ENCODE assay signal across 8 cellular contexts in the genomic region with DNA sequence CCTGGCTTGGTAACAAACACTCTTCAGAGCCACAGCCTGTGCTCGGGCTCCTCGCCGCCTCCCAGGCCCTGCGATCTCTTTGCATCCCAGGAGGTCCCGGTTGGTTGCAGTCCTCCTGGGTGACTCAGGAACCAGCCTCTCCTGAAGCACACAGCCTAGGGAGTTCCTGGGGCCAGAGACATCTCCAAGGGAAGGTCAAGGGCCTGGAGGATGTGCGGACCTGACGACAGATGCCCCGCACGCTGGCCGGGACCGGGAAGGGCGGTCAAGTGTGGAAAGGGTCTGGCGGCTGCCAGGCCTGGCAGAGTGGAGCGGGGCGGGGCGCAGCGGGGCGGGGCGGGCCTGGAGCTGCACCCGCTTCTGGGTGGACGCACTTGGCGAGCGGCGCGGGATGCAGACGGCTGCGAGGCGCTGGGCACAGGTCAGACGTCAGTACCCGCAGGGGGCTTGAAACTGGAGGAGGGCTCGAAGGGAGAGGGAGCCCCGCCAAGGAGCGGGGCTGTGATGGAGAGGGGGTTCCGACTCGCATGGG. TPM values are rescaled to one million over a fixed set of nuclear protein-coding genes. Genes with fewer than 3 reads are reported as not detected.
A peak's percentile ranks its signal among the peaks of the same experiment; 100 is the strongest.
DNase-seq lines count a peak whose midpoint lies in the region; ATAC-seq and TF ChIP-seq lines count a peak whose summit lies in the region.

No MANE protein-coding gene starts in this region.

- no peaks in the 10 kb centered on the region for H3K9me2 ChIP-seq in OCI-LY7 (ENCODE audit: insufficient read depth, low read length)

- H3K4me1 ChIP-seq in heart right ventricle, result peaks cover 0 to 14% (median 7%) of the 10 kb centered on the region in 9 donors
- H3K4me1 ChIP-seq in suprapubic skin, result peaks cover 20% of the 10 kb centered on the region
- H3K4me1 ChIP-seq in OCI-LY7 (ENCODE audit: insufficient read depth, low read length, poor library complexity, severe bottlenecking), result no peaks in the 10 kb centered on the region

- no peak overlapping the region for H3K27ac Mint-ChIP-seq in activated CD8-positive, alpha-beta T cell treated with anti-CD3 and anti-CD28 coated beads for 36 hours
- no peak overlapping the region for H3K27ac Mint-ChIP-seq in activated CD8-positive, alpha-beta T cell treated with anti-CD3 and anti-CD28 coated beads, Interleukin-2, amount 10 ng/mL, durations not matched to agents 7 days and 5 days
- no peak overlapping the region for H3K27ac Mint-ChIP-seq in activated naive CD8-positive, alpha-beta T cell treated with anti-CD3 and anti-CD28 coated beads, Interleukin-2, amount 10 ng/mL, durations not matched to agents 7 days and 5 days

- no peak for TF ChIP-seq CTCF in activated CD8-positive, alpha-beta T cell treated with anti-CD3 and anti-CD28 coated beads for 36 hours (IDR thresholded peaks at IDR 0.05)
- TF ChIP-seq CTCF in heart right ventricle (IDR thresholded peaks at IDR 0.05), result no peak
- no peak for TF ChIP-seq CTCF in suprapubic skin (IDR thresholded peaks at IDR 0.05)
- no peak for TF ChIP-seq CTCF in OCI-LY7 (conservative IDR thresholded peaks at IDR 0.05; ENCODE audit: low read length)

- ATAC-seq in activated CD8-positive, alpha-beta T cell treated with anti-CD3 and anti-CD28 coated beads for 36 hours, result no peak
- no peak for ATAC-seq in activated CD8-positive, alpha-beta T cell treated with anti-CD3 and anti-CD28 coated beads, Interleukin-2, amount 10 ng/mL, durations not matched to agents 7 days and 5 days
- no peak for ATAC-seq in activated naive CD8-positive, alpha-beta T cell treated with anti-CD3 and anti-CD28 coated beads, Interleukin-2, amount 10 ng/mL, durations not matched to agents 7 days and 5 days (ENCODE audit: low read depth)
- peak in 5 of 8 donors; percentile 34 to 86 (median 52) for ATAC-seq in heart right ventricle

- TF ChIP-seq EP300 in suprapubic skin (IDR thresholded peaks at IDR 0.05), result no peak

- peaks cover 0 to 75% (median 62%) of the 10 kb centered on the region in 7 donors for H3K27me3 ChIP-seq in heart right ventricle
- H3K27me3 ChIP-seq in suprapubic skin, result peaks cover 49% of the 10 kb centered on the region

- CTCF ChIA-PET in activated CD8-positive, alpha-beta T cell treated with anti-CD3 and anti-CD28 coated beads for 36 hours (lab: Charles Lee), result interaction anchor here (1.7 to 2.2 kb wide), 2 partner anchors 12 to 63 kb away, joined by 4 to 7 read pairs; no protein-coding TSS in a partner anchor
- CTCF ChIA-PET in activated CD8-positive, alpha-beta T cell treated with anti-CD3 and anti-CD28 coated beads, Interleukin-2, amount 10 ng/mL, durations not matched to agents 7 days and 5 days (lab: Charles Lee), result interaction anchor here (1.1 to 3.9 kb wide), 3 partner anchors 12 to 64 kb away, joined by 3 to 27 read pairs (median 21); no protein-coding TSS in a partner anchor
- CTCF ChIA-PET in OCI-LY7 (lab: Charles Lee; ENCODE audit: unreplicated experiment), result no interaction called here

- H3K79me2 ChIP-seq in OCI-LY7 (ENCODE audit: insufficient read depth, low read depth, low read length), result no peaks in the 10 kb centered on the region

- H3K9me3 Mint-ChIP-seq in activated CD8-positive, alpha-beta T cell treated with anti-CD3 and anti-CD28 coated beads for 36 hours, result no peaks in the 10 kb centered on the region
- H3K9me3 Mint-ChIP-seq in activated CD8-positive, alpha-beta T cell treated with anti-CD3 and anti-CD28 coated beads, Interleukin-2, amount 10 ng/mL, durations not matched to agents 7 days and 5 days (ENCODE audit: insufficient read depth), result no peaks in the 10 kb centered on the region
- H3K9me3 Mint-ChIP-seq in activated naive CD8-positive, alpha-beta T cell treated with anti-CD3 and anti-CD28 coated beads, Interleukin-2, amount 10 ng/mL, durations not matched to agents 7 days and 5 days, result peaks cover 2% of the 10 kb centered on the region

- intact Hi-C loops in activated CD8-positive, alpha-beta T cell treated with anti-CD3 and anti-CD28 coated beads for 36 hours (cut with micrococcal nuclease), result no loop called here
- intact Hi-C loops in heart right ventricle (cut with DNase I), result no loop called here
- intact Hi-C loops in OCI-LY7 (cut with micrococcal nuclease; ENCODE audit: unreplicated experiment), result no loop called here

- H4K20me1 ChIP-seq in OCI-LY7 (ENCODE audit: insufficient read depth, low read length), result no peaks in the 10 kb centered on the region

- H3K4me3 Mint-ChIP-seq in activated CD8-positive, alpha-beta T cell treated with anti-CD3 and anti-CD28 coated beads for 36 hours, result peak overlapping the region; percentile 39
- H3K4me3 Mint-ChIP-seq in activated CD8-positive, alpha-beta T cell treated with anti-CD3 and anti-CD28 coated beads, Interleukin-2, amount 10 ng/mL, durations not matched to agents 7 days and 5 days, result no peak overlapping the region
- H3K4me3 Mint-ChIP-seq in activated naive CD8-positive, alpha-beta T cell treated with anti-CD3 and anti-CD28 coated beads, Interleukin-2, amount 10 ng/mL, durations not matched to agents 7 days and 5 days, result peak overlapping the region; percentile 36

- H3K36me3 Mint-ChIP-seq in activated CD8-positive, alpha-beta T cell treated with anti-CD3 and anti-CD28 coated beads for 36 hours (ENCODE audit: low read depth), result no peaks in the 10 kb centered on the region
- H3K36me3 Mint-ChIP-seq in activated CD8-positive, alpha-beta T cell treated with anti-CD3 and anti-CD28 coated beads, Interleukin-2, amount 10 ng/mL, durations not matched to agents 7 days and 5 days (ENCODE audit: low read depth), result no peaks in the 10 kb centered on the region
- H3K36me3 Mint-ChIP-seq in activated naive CD8-positive, alpha-beta T cell treated with anti-CD3 and anti-CD28 coated beads, Interleukin-2, amount 10 ng/mL, durations not matched to agents 7 days and 5 days, result no peaks in the 10 kb centered on the region

- no TSS peak for BruUV-seq in OCI-LY7 (replicated peaks; lab: Mats Ljungman, UMichigan)

- no peak for DNase-seq in activated CD8-positive, alpha-beta T cell treated with anti-CD3 and anti-CD28 coated beads for 36 hours
- no peak for DNase-seq in activated CD8-positive, alpha-beta T cell treated with anti-CD3 and anti-CD28 coated beads, Interleukin-2, amount 10 ng/mL, durations not matched to agents 7 days and 5 days
- no peak for DNase-seq in activated naive CD8-positive, alpha-beta T cell treated with anti-CD3 and anti-CD28 coated beads, Interleukin-2, amount 10 ng/mL, durations not matched to agents 7 days and 5 days
- DNase-seq in heart right ventricle (peak in 1 of 2 donors; percentile 30), suprapubic skin (ENCODE audit: low spot score in 2 of 2) (no peak), OCI-LY7 (ENCODE audit: low spot score) (no peak), AML-193 (lab: John Stamatoyannopoulos, UW) (no peak)
- no peak for DNase-seq in activated CD8-positive, alpha-beta memory T cell treated with anti-CD3 and anti-CD28 coated beads, Interleukin-2, amount 50 U/mL, for 48 hours

- H3K4me3 ChIP-seq in heart right ventricle (peak overlapping the region in 8 of 10 donors; percentile 2 to 31 (median 18)), suprapubic skin (peak overlapping the region; percentile 46), OCI-LY7 (ENCODE audit: low read depth, low read length, poor library complexity, severe bottlenecking) (no peak overlapping the region)

- WGBS in heart right ventricle, 2 donors, result 4 to 5% methylated on average over 35 of the region's 35 CpGs
- 5% methylated on average over 24 of the region's 35 CpGs for WGBS in suprapubic skin

- TF ChIP-seq POLR2A in suprapubic skin (IDR thresholded peaks at IDR 0.05), result no peak

- no peaks in the 10 kb centered on the region for H3K9me3 ChIP-seq in heart right ventricle
- no peaks in the 10 kb centered on the region for H3K9me3 ChIP-seq in suprapubic skin
- no peaks in the 10 kb centered on the region for H3K9me3 ChIP-seq in OCI-LY7 (ENCODE audit: low read length)

- H3K36me3 ChIP-seq in heart right ventricle, result no peaks in the 10 kb centered on the region
- H3K36me3 ChIP-seq in suprapubic skin, result no peaks in the 10 kb centered on the region
- H3K36me3 ChIP-seq in OCI-LY7 (ENCODE audit: insufficient read depth, low read length), result no peaks in the 10 kb centered on the region

- H3K4me1 Mint-ChIP-seq in activated CD8-positive, alpha-beta T cell treated with anti-CD3 and anti-CD28 coated beads for 36 hours (ENCODE audit: low read depth), result peaks cover 36% of the 10 kb centered on the region
- peaks cover 45% of the 10 kb centered on the region for H3K4me1 Mint-ChIP-seq in activated CD8-positive, alpha-beta T cell treated with anti-CD3 and anti-CD28 coated beads, Interleukin-2, amount 10 ng/mL, durations not matched to agents 7 days and 5 days (ENCODE audit: low read depth)
- H3K4me1 Mint-ChIP-seq in activated naive CD8-positive, alpha-beta T cell treated with anti-CD3 and anti-CD28 coated beads, Interleukin-2, amount 10 ng/mL, durations not matched to agents 7 days and 5 days, result peaks cover 25% of the 10 kb centered on the region

- no peak overlapping the region for H2AFZ ChIP-seq in OCI-LY7 (ENCODE audit: low read length)

- H3K27me3 Mint-ChIP-seq in activated CD8-positive, alpha-beta T cell treated with anti-CD3 and anti-CD28 coated beads for 36 hours, result peaks cover 60% of the 10 kb centered on the region
- H3K27me3 Mint-ChIP-seq in activated CD8-positive, alpha-beta T cell treated with anti-CD3 and anti-CD28 coated beads, Interleukin-2, amount 10 ng/mL, durations not matched to agents 7 days and 5 days (ENCODE audit: low read depth), result peaks cover 74% of the 10 kb centered on the region
- H3K27me3 Mint-ChIP-seq in activated naive CD8-positive, alpha-beta T cell treated with anti-CD3 and anti-CD28 coated beads, Interleukin-2, amount 10 ng/mL, durations not matched to agents 7 days and 5 days, result peaks cover 78% of the 10 kb centered on the region

- H3K4me2 ChIP-seq in OCI-LY7 (ENCODE audit: low read length), result no peak overlapping the region

- POLR2A ChIA-PET in activated CD8-positive, alpha-beta T cell treated with anti-CD3 and anti-CD28 coated beads for 36 hours (lab: Charles Lee), result no interaction called here
- POLR2A ChIA-PET in activated CD8-positive, alpha-beta T cell treated with anti-CD3 and anti-CD28 coated beads, Interleukin-2, amount 10 ng/mL, durations not matched to agents 7 days and 5 days (lab: Charles Lee), result interaction anchor here (1.1 kb wide), 1 partner anchor 66 kb away, joined by 4 read pairs; no protein-coding TSS in a partner anchor
- POLR2A ChIA-PET in activated naive CD8-positive, alpha-beta T cell treated with anti-CD3 and anti-CD28 coated beads, Interleukin-2, amount 10 ng/mL, durations not matched to agents 7 days and 5 days (lab: Charles Lee), result interaction anchor here (1.8 kb wide), 1 partner anchor 66 kb away, joined by 5 read pairs; the partner anchor contains the start of gene UBE2R2
- POLR2A ChIA-PET in OCI-LY7 (lab: Charles Lee), result no interaction called here

- H3K27ac ChIP-seq in heart right ventricle, result no peak overlapping the region
- H3K27ac ChIP-seq in suprapubic skin, result no peak overlapping the region
- no peak overlapping the region for H3K27ac ChIP-seq in OCI-LY7 (ENCODE audit: low read depth, low read length, poor library complexity, severe bottlenecking)

RNA-seq across cellular contexts. Expression of gene PRSS3, which starts 45.0 kb away (rescaled TPM):
- not detected for total RNA-seq in activated CD8-positive, alpha-beta T cell treated with anti-CD3 and anti-CD28 coated beads for 36 hours
- not detected for total RNA-seq in activated CD8-positive, alpha-beta T cell treated with anti-CD3 and anti-CD28 coated beads, Interleukin-2, amount 10 ng/mL, durations not matched to agents 7 days and 5 days
- not detected for total RNA-seq in activated naive CD8-positive, alpha-beta T cell treated with anti-CD3 and anti-CD28 coated beads, Interleukin-2, amount 10 ng/mL, durations not matched to agents 7 days and 5 days
- total RNA-seq in heart right ventricle, result 1 to 10 TPM in 1 of 10 donors, under 1 TPM in 6, not detected in 3; 0.31 to 1.0 (median 0.77) TPM
- polyA plus RNA-seq in heart right ventricle, result under 1 TPM in 1 of 2 donors, not detected in 1; 0.07 TPM
- 10 to 100 TPM; 14.1 to 53.7 (median 25.1) TPM for total RNA-seq in suprapubic skin
- total RNA-seq in OCI-LY7 (2014; rRNA removed; shearing (Covaris generic)), result not detected in 2 replicates
- total RNA-seq in OCI-LY7 (2022), result not detected in 2 replicates

Comparison
In these comparisons a context has a peak if more than half of its experiments do, and no peak if none do; other contexts are left out.
1. POLR2A ChIA-PET loops: an anchor here in activated CD8-positive, alpha-beta T cell treated with anti-CD3 and anti-CD28 coated beads, Interleukin-2, amount 10 ng/mL, durations not matched to agents 7 days and 5 days (1.1 kb wide) and activated naive CD8-positive, alpha-beta T cell treated with anti-CD3 and anti-CD28 coated beads, Interleukin-2, amount 10 ng/mL, durations not matched to agents 7 days and 5 days (1.8 kb wide); none called in activated CD8-positive, alpha-beta T cell treated with anti-CD3 and anti-CD28 coated beads for 36 hours and OCI-LY7.
2. ATAC-seq: peak in heart right ventricle (5 of 8); none in activated CD8-positive, alpha-beta T cell treated with anti-CD3 and anti-CD28 coated beads for 36 hours (single experiment), activated CD8-positive, alpha-beta T cell treated with anti-CD3 and anti-CD28 coated beads, Interleukin-2, amount 10 ng/mL, durations not matched to agents 7 days and 5 days (single experiment) and activated naive CD8-positive, alpha-beta T cell treated with anti-CD3 and anti-CD28 coated beads, Interleukin-2, amount 10 ng/mL, durations not matched to agents 7 days and 5 days (single experiment).
3. RNA of gene PRSS3, which starts 45.0 kb away (total RNA-seq): 14.1 to 53.7 TPM in suprapubic skin; 0.31 to 1.0 TPM in heart right ventricle, not detected in activated naive CD8-positive, alpha-beta T cell treated with anti-CD3 and anti-CD28 coated beads, Interleukin-2, amount 10 ng/mL, durations not matched to agents 7 days and 5 days, not detected in activated CD8-positive, alpha-beta T cell treated with anti-CD3 and anti-CD28 coated beads, Interleukin-2, amount 10 ng/mL, durations not matched to agents 7 days and 5 days, not detected in activated CD8-positive, alpha-beta T cell treated with anti-CD3 and anti-CD28 coated beads for 36 hours and not detected in OCI-LY7; every median in the first group is over 4 times any median in the second.